In the genomic region with DNA sequence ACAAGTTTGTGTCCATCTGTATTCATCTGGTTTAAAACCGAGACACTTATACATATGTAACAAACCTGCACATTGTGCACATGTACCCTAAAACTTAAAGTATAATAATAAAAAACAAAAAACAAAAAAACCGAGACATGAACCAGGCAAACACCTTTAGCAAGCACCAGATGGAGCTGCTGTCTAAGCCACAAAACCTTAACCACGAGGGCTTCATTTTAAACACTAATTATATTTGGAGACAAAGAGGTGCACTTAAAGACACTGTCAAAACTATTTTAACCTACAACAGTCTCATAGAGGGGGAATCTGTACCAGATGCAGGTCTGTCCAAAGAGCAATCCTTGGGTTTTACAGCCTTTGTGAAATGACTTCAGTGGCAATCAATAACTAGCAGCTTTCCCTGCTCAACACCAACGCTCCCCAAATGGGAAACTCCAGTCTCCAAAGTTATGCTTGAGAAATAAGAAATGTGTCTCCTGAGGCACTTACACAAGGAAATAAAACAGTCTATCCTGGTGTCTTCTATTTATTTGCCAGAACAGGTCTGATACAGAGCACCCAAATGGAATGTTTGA, we compare ENCODE assay signal across 8 cellular contexts.
A peak's percentile ranks its signal among the peaks of the same experiment; 100 is the strongest.
DNase-seq lines count a peak whose midpoint lies in the region; TF ChIP-seq lines count a peak whose summit lies in the region.

No MANE protein-coding gene starts in this region.

- intact Hi-C loops in adrenal gland (cut with DNase I) = loop anchor here in 1 of 2 donors (5.0 to 10.0 kb wide), 2 partner anchors 308 to 356 kb away; no protein-coding TSS in a partner anchor

- 44 to 55% (median 45%) methylated on average over 4 of the region's 4 CpGs for WGBS in adrenal gland, 4 donors

- H3K4me3 ChIP-seq in adrenal gland = no peak overlapping the region

- peak overlapping the region in 3 of 5 donors; percentile 63 to 84 (median 66) for H3K27ac ChIP-seq in adrenal gland
- peak overlapping the region; percentile 69 for H3K27ac ChIP-seq in temporal lobe (ENCODE audit: low read depth, low read length)

- no peaks in the 10 kb centered on the region for H3K36me3 ChIP-seq in adrenal gland (replicated peaks in 1 of 2)

- H3K27me3 ChIP-seq in adrenal gland = no peaks in the 10 kb centered on the region

- H3K9me3 ChIP-seq in adrenal gland (replicated peaks in 1 of 3) = no peaks in the 10 kb centered on the region

- peak; percentile 20 to 83 (median 58) for TF ChIP-seq CTCF in adrenal gland (IDR thresholded peaks at IDR 0.05)

- peak; percentile 38 for DNase-seq in EH (ENCODE audit: low read depth)
- peak; percentile 27 to 62 for DNase-seq in Kasumi-1 (lab: John Stamatoyannopoulos, UW)
- DNase-seq in adrenal gland = peak in 1 of 7 donors; percentile 5
- peak; percentile 33 for DNase-seq in iPS-NIHi7 (ENCODE audit: extremely low spot score)
- no peak for DNase-seq in HK-2 (ENCODE audit: unreplicated experiment)
- DNase-seq in NCI-H1092 treated with DMSO at 0.1 percent for 48 hours (lab: John Stamatoyannopoulos, UW) = no peak
- no peak for DNase-seq in hepatic stellate cell (ENCODE audit: low spot score)

- peaks cover 0 to 19% of the 10 kb centered on the region in 2 donors for H3K4me1 ChIP-seq in adrenal gland (replicated peaks in 1 of 2)

- no peak for TF ChIP-seq POLR2A in adrenal gland (IDR thresholded peaks at IDR 0.05)

Comparison
In these comparisons a context has a peak if more than half of its experiments do, and no peak if none do; other contexts are left out.
1. DNase-seq: peak in EH (single experiment), Kasumi-1 (2 of 2) and iPS-NIHi7 (single experiment); none in HK-2 (single experiment), NCI-H1092 treated with DMSO at 0.1 percent for 48 hours (single experiment) and hepatic stellate cell (single experiment).